Comparison of ENCODE assay signal across 2 cellular contexts in genomic region chr18:46324087-46324486, GRCh38.
TF ChIP-seq lines count a peak whose summit lies in the region.

No MANE protein-coding gene starts in this region.

TF ChIP-seq in GM23338, 12 proteins besides CTCF, POLR2A, EP300 and RAD21 (continued from another document):
- TF ChIP-seq ETS1 (IDR thresholded peaks at IDR 0.05) (no peak), ZNF462 (CRISPR knock-in tag; IDR thresholded peaks at IDR 0.05) (no peak), CREB1 (CRISPR knock-in tag; IDR thresholded peaks at IDR 0.05; ENCODE audit: low read depth) (no peak), ZNF331 (CRISPR knock-in tag; IDR thresholded peaks at IDR 0.05; ENCODE audit: low read depth) (no peak), ZNF114 (CRISPR knock-in tag; IDR thresholded peaks at IDR 0.05) (no peak), NANOG (IDR thresholded peaks at IDR 0.05; ENCODE audit: borderline replicate concordance) (no peak), STAT1 (IDR thresholded peaks at IDR 0.05; ENCODE audit: unreplicated experiment) (no peak), JUNB (IDR thresholded peaks at IDR 0.05; ENCODE audit: unreplicated experiment) (no peak)

TF ChIP-seq in neural cell, 6 proteins besides CTCF, POLR2A, EP300 and RAD21 (continued from another document):
- TF ChIP-seq REST (IDR thresholded peaks at IDR 0.05; ENCODE audit: borderline replicate concordance): no peak
- TF ChIP-seq SMC3 (conservative IDR thresholded peaks at IDR 0.05; ENCODE audit: poor library complexity): no peak
- TF ChIP-seq TAF1 (IDR thresholded peaks at IDR 0.05; ENCODE audit: low read depth): no peak
- TF ChIP-seq MXI1 (conservative IDR thresholded peaks at IDR 0.05; ENCODE audit: poor library complexity, severe bottlenecking): no peak
- no peak for TF ChIP-seq EZH2 (IDR thresholded peaks at IDR 0.05; ENCODE audit: borderline replicate concordance, insufficient read depth, low read length, poor library complexity, severe bottlenecking)
